8 cellular contexts compared by ENCODE assay signal in the genomic region with DNA sequence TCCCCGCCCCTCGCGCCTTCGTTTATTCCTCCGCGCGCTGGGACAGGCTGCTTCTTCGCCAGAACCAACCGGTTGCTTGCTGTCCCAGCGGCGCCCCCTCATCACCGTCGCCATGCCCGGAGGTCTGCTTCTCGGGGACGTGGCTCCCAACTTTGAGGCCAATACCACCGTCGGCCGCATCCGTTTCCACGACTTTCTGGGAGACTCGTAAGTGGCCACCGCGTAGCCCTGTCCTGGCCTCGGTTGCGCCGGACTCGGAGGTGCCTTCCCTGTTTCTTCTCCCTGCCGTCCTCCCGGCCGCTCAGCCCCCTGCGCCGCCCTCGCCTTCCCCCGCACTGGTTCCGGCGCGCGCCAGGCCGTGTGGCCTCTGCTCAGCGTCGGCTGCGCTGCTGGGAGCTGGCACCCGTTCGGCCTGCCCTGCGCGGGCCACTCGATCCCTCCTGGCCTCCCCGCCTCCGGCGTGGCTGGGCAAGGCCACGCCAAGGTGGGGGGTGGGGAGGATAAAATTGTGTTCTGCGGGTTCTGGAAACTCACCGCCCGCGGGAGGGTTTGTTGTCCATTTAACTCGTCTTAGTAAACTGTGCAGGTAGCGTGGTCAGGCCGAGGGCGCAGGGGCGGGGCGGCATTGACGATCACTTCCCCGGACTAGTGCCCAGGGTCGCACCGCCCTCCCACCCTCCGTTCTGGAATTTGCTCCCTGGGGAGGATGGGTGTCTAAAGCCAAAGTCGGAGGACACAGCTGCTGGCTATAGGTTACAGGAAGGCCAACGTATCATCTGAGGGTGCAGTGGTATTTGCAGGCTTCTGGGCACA. TPM values are rescaled to one million over a fixed set of nuclear protein-coding genes. Genes with fewer than 3 reads are reported as not detected.
DNase-seq lines count a peak whose midpoint lies in the region; ATAC-seq and TF ChIP-seq lines count a peak whose summit lies in the region.

A gene with protein sequence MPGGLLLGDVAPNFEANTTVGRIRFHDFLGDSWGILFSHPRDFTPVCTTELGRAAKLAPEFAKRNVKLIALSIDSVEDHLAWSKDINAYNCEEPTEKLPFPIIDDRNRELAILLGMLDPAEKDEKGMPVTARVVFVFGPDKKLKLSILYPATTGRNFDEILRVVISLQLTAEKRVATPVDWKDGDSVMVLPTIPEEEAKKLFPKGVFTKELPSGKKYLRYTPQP (plus strand): TSS at position 50 of the 813 bp plus-strand sequence. CDS start 63 bp downstream, at position 113.

- peaks cover 14 to 18% of the 10 kb centered on the region in 2 donors for H3K36me3 ChIP-seq in ascending aorta
- H3K36me3 ChIP-seq in prostate gland = peaks cover 0 to 4% of the 10 kb centered on the region in 2 donors

- H3K9me3 ChIP-seq in ascending aorta = no peaks in the 10 kb centered on the region
- no peaks in the 10 kb centered on the region for H3K9me3 ChIP-seq in prostate gland

- H3K4me1 ChIP-seq in ascending aorta (peaks cover 12 to 37% of the 10 kb centered on the region in 2 donors), prostate gland (replicated peaks) (peaks cover 11% of the 10 kb centered on the region)

- DNase-seq in GDM1 (lab: John Stamatoyannopoulos, UW) (peak; percentile 86), HuH-7.5 (ENCODE audit: low spot score) (peak; percentile 40), SIG-M5 (lab: John Stamatoyannopoulos, UW) (peak; percentile 76), ascending aorta (ENCODE audit: low spot score in 2 of 2) (peak; percentile 60 to 94), left ventricle myocardium superior (peak; percentile 78), prostate gland (ENCODE audit: low spot score) (peak; percentile 91), T1000 (lab: John Stamatoyannopoulos, UW) (no peak)

- H3K27ac ChIP-seq in ascending aorta (peak within 1 kb of the TSS; percentile 99), prostate gland (peak within 1 kb of the TSS; percentile 99)

- TF ChIP-seq CTCF in ascending aorta (IDR thresholded peaks at IDR 0.05) (no peak), prostate gland (IDR thresholded peaks at IDR 0.05) (peak in 1 of 4 experiments; percentile 12)

- WGBS in prostate gland = under 1% methylated on average over 57 of the region's 69 CpGs

- H3K4me3 ChIP-seq in ascending aorta (peak within 1 kb of the TSS; percentile 88 to 95), prostate gland (peak within 1 kb of the TSS; percentile 88 to 97)

- TF ChIP-seq POLR2A in prostate gland (IDR thresholded peaks at IDR 0.05) = peak; percentile 79

- intact Hi-C loops in ascending aorta (cut with DNase I) (loop anchor here (1.0 to 10.0 kb wide), 7 partner anchors 47 to 1527 kb away; a partner anchor contains a TSS), left ventricle myocardium superior (cut with micrococcal nuclease) (no loop called here), prostate gland (cut with DNase I) (loop anchor here (2.0 to 10.0 kb wide), 3 partner anchors 47 to 943 kb away; a partner anchor contains a TSS)

- H3K27me3 ChIP-seq in ascending aorta (no peaks in the 10 kb centered on the region), prostate gland (replicated peaks; ENCODE audit: insufficient read depth) (no peaks in the 10 kb centered on the region)

- ATAC-seq in GM21619 (IDR thresholded peaks at IDR 0.05; ENCODE audit: unreplicated experiment) = peak; percentile 56
- peak; percentile 67 for ATAC-seq in left ventricle myocardium superior

RNA-seq across cellular contexts. Expression of the gene that starts here (rescaled TPM):
- total RNA-seq in ascending aorta (163 TPM), left ventricle myocardium superior (529 TPM), prostate gland (100 to 1,000 TPM; 302 to 369 TPM)
